ENCODE assay signal across 1 cellular context in the genomic region with DNA sequence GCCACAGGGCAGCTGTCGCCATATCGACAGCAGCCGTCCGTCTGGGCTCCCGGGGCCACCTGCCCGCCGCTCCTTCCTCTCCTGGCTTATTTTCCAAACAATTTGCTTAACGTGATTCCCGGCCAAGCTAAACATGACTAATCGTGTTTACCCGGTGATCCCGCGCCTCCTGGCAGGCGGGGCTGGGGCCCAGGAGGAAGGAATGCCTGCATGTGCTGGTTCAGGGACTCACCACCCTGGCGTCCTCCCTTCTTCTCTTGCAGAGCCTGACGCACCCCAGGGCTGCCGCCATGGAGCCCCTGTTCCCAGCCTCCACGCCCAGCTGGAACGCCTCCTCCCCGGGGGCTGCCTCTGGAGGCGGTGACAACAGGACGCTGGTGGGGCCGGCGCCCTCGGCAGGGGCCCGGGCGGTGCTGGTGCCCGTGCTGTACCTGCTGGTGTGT.
TF ChIP-seq lines count a peak whose summit lies in the region.

No MANE protein-coding gene starts in this region.

TF ChIP-seq in HepG2, 621 proteins besides CTCF, POLR2A, EP300 and RAD21 (continued from another document and continues in another):
- TF ChIP-seq, protein P1, sequence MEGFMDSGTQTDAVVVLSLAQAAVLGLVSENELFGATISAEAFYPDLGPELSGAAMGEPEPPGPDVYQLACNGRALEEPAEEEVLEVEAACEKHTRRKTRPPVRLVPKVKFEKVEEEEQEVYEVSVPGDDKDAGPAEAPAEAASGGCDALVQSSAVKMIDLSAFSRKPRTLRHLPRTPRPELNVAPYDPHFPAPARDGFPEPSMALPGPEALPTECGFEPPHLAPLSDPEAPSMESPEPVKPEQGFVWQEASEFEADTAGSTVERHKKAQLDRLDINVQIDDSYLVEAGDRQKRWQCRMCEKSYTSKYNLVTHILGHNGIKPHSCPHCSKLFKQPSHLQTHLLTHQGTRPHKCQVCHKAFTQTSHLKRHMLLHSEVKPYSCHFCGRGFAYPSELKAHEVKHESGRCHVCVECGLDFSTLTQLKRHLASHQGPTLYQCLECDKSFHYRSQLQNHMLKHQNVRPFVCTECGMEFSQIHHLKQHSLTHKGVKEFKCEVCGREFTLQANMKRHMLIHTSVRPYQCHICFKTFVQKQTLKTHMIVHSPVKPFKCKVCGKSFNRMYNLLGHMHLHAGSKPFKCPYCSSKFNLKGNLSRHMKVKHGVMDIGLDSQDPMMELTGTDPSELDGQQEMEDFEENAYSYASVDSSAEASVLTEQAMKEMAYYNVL (CRISPR knock-in tag; IDR thresholded peaks at IDR 0.05; ENCODE audit: borderline replicate concordance): peak; percentile 83; the same call in 1 of the 2 replicates
- TF ChIP-seq ZFY (CRISPR knock-in tag; IDR thresholded peaks at IDR 0.05): peak; percentile 64
- peak in 1 of 2 experiments; percentile 57; a peak in 1 of 4 replicates for TF ChIP-seq NR2F1 (CRISPR knock-in tag; IDR thresholded peaks at IDR 0.05)
- TF ChIP-seq NCOA5 (CRISPR knock-in tag; IDR thresholded peaks at IDR 0.05): 0 out of 2 replicates have a peak, but pooled peaks have one; percentile 33
- TF ChIP-seq, protein P2, sequence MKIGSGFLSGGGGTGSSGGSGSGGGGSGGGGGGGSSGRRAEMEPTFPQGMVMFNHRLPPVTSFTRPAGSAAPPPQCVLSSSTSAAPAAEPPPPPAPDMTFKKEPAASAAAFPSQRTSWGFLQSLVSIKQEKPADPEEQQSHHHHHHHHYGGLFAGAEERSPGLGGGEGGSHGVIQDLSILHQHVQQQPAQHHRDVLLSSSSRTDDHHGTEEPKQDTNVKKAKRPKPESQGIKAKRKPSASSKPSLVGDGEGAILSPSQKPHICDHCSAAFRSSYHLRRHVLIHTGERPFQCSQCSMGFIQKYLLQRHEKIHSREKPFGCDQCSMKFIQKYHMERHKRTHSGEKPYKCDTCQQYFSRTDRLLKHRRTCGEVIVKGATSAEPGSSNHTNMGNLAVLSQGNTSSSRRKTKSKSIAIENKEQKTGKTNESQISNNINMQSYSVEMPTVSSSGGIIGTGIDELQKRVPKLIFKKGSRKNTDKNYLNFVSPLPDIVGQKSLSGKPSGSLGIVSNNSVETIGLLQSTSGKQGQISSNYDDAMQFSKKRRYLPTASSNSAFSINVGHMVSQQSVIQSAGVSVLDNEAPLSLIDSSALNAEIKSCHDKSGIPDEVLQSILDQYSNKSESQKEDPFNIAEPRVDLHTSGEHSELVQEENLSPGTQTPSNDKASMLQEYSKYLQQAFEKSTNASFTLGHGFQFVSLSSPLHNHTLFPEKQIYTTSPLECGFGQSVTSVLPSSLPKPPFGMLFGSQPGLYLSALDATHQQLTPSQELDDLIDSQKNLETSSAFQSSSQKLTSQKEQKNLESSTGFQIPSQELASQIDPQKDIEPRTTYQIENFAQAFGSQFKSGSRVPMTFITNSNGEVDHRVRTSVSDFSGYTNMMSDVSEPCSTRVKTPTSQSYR (CRISPR knock-in tag; IDR thresholded peaks at IDR 0.05; ENCODE audit: borderline replicate concordance): peak; percentile 28; the same call in 1 of the 2 replicates
- TF ChIP-seq, protein P3, sequence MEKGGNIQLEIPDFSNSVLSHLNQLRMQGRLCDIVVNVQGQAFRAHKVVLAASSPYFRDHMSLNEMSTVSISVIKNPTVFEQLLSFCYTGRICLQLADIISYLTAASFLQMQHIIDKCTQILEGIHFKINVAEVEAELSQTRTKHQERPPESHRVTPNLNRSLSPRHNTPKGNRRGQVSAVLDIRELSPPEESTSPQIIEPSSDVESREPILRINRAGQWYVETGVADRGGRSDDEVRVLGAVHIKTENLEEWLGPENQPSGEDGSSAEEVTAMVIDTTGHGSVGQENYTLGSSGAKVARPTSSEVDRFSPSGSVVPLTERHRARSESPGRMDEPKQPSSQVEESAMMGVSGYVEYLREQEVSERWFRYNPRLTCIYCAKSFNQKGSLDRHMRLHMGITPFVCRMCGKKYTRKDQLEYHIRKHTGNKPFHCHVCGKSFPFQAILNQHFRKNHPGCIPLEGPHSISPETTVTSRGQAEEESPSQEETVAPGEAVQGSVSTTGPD (CRISPR knock-in tag; IDR thresholded peaks at IDR 0.05): 0 out of 2 replicates have a peak, but pooled peaks have one; percentile 58
- TF ChIP-seq ZNF160 (CRISPR knock-in tag; IDR thresholded peaks at IDR 0.05): no peak
- TF ChIP-seq ZNF557 (CRISPR knock-in tag; IDR thresholded peaks at IDR 0.05): 0 out of 2 replicates have a peak, but pooled peaks have one; percentile 51
- no peak for TF ChIP-seq NR3C1 (CRISPR knock-in tag; IDR thresholded peaks at IDR 0.05)
- TF ChIP-seq, protein P4, sequence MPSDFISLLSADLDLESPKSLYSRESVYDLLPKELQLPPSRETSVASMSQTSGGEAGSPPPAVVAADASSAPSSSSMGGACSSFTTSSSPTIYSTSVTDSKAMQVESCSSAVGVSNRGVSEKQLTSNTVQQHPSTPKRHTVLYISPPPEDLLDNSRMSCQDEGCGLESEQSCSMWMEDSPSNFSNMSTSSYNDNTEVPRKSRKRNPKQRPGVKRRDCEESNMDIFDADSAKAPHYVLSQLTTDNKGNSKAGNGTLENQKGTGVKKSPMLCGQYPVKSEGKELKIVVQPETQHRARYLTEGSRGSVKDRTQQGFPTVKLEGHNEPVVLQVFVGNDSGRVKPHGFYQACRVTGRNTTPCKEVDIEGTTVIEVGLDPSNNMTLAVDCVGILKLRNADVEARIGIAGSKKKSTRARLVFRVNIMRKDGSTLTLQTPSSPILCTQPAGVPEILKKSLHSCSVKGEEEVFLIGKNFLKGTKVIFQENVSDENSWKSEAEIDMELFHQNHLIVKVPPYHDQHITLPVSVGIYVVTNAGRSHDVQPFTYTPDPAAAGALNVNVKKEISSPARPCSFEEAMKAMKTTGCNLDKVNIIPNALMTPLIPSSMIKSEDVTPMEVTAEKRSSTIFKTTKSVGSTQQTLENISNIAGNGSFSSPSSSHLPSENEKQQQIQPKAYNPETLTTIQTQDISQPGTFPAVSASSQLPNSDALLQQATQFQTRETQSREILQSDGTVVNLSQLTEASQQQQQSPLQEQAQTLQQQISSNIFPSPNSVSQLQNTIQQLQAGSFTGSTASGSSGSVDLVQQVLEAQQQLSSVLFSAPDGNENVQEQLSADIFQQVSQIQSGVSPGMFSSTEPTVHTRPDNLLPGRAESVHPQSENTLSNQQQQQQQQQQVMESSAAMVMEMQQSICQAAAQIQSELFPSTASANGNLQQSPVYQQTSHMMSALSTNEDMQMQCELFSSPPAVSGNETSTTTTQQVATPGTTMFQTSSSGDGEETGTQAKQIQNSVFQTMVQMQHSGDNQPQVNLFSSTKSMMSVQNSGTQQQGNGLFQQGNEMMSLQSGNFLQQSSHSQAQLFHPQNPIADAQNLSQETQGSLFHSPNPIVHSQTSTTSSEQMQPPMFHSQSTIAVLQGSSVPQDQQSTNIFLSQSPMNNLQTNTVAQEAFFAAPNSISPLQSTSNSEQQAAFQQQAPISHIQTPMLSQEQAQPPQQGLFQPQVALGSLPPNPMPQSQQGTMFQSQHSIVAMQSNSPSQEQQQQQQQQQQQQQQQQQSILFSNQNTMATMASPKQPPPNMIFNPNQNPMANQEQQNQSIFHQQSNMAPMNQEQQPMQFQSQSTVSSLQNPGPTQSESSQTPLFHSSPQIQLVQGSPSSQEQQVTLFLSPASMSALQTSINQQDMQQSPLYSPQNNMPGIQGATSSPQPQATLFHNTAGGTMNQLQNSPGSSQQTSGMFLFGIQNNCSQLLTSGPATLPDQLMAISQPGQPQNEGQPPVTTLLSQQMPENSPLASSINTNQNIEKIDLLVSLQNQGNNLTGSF (CRISPR knock-in tag; IDR thresholded peaks at IDR 0.05): 0 out of 2 replicates have a peak, but pooled peaks have one; percentile 71
- no peak for TF ChIP-seq ZFP90 (CRISPR knock-in tag; IDR thresholded peaks at IDR 0.05; ENCODE audit: borderline replicate concordance)
- TF ChIP-seq, protein P5, sequence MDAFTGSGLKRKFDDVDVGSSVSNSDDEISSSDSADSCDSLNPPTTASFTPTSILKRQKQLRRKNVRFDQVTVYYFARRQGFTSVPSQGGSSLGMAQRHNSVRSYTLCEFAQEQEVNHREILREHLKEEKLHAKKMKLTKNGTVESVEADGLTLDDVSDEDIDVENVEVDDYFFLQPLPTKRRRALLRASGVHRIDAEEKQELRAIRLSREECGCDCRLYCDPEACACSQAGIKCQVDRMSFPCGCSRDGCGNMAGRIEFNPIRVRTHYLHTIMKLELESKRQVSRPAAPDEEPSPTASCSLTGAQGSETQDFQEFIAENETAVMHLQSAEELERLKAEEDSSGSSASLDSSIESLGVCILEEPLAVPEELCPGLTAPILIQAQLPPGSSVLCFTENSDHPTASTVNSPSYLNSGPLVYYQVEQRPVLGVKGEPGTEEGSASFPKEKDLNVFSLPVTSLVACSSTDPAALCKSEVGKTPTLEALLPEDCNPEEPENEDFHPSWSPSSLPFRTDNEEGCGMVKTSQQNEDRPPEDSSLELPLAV (CRISPR knock-in tag; conservative IDR thresholded peaks at IDR 0.05; ENCODE audit: low read depth): no peak
- peak; percentile 97 for TF ChIP-seq HMG20B (CRISPR knock-in tag; conservative IDR thresholded peaks at IDR 0.05)
- TF ChIP-seq ATF1 (CRISPR knock-in tag; IDR thresholded peaks at IDR 0.05): no peak
- peak; percentile 61 for TF ChIP-seq GATAD1 (CRISPR knock-in tag; IDR thresholded peaks at IDR 0.05)
- no peak for TF ChIP-seq ZSCAN29 (CRISPR knock-in tag; conservative IDR thresholded peaks at IDR 0.05)
- no peak for TF ChIP-seq PLRG1 (conservative IDR thresholded peaks at IDR 0.05)
- TF ChIP-seq ZNF598 (CRISPR knock-in tag; IDR thresholded peaks at IDR 0.05; ENCODE audit: borderline replicate concordance): no peak
- peak; percentile 94 for TF ChIP-seq RARA (CRISPR knock-in tag; IDR thresholded peaks at IDR 0.05)
- TF ChIP-seq FOSL2 (CRISPR knock-in tag; IDR thresholded peaks at IDR 0.05): peak; percentile 99
- peak; percentile 52; the same call in 1 of the 2 replicates for TF ChIP-seq ZBTB42 (CRISPR knock-in tag; IDR thresholded peaks at IDR 0.05)
- TF ChIP-seq, protein P6, sequence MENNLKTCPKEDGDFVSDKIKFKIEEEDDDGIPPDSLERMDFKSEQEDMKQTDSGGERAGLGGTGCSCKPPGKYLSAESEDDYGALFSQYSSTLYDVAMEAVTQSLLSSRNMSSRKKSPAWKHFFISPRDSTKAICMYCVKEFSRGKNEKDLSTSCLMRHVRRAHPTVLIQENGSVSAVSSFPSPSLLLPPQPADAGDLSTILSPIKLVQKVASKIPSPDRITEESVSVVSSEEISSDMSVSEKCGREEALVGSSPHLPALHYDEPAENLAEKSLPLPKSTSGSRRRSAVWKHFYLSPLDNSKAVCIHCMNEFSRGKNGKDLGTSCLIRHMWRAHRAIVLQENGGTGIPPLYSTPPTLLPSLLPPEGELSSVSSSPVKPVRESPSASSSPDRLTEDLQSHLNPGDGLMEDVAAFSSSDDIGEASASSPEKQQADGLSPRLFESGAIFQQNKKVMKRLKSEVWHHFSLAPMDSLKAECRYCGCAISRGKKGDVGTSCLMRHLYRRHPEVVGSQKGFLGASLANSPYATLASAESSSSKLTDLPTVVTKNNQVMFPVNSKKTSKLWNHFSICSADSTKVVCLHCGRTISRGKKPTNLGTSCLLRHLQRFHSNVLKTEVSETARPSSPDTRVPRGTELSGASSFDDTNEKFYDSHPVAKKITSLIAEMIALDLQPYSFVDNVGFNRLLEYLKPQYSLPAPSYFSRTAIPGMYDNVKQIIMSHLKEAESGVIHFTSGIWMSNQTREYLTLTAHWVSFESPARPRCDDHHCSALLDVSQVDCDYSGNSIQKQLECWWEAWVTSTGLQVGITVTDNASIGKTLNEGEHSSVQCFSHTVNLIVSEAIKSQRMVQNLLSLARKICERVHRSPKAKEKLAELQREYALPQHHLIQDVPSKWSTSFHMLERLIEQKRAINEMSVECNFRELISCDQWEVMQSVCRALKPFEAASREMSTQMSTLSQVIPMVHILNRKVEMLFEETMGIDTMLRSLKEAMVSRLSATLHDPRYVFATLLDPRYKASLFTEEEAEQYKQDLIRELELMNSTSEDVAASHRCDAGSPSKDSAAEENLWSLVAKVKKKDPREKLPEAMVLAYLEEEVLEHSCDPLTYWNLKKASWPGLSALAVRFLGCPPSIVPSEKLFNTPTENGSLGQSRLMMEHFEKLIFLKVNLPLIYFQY (CRISPR knock-in tag; IDR thresholded peaks at IDR 0.05; ENCODE audit: borderline replicate concordance): peak; percentile 70; the same call in 1 of the 2 replicates
- TF ChIP-seq, protein P7, sequence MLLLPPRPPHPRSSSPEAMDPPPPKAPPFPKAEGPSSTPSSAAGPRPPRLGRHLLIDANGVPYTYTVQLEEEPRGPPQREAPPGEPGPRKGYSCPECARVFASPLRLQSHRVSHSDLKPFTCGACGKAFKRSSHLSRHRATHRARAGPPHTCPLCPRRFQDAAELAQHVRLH (CRISPR knock-in tag; IDR thresholded peaks at IDR 0.05; ENCODE audit: borderline replicate concordance, low read depth): peak; percentile 81
- 0 out of 2 replicates have a peak, but pooled peaks have one; percentile 50 for TF ChIP-seq ZNF652 (CRISPR knock-in tag; IDR thresholded peaks at IDR 0.05; ENCODE audit: borderline replicate concordance, low read depth)
- peak; percentile 40; the same call in 1 of the 2 replicates for TF ChIP-seq ELF4 (CRISPR knock-in tag; IDR thresholded peaks at IDR 0.05; ENCODE audit: borderline replicate concordance)
- no peak for TF ChIP-seq SCMH1 (CRISPR knock-in tag; IDR thresholded peaks at IDR 0.05; ENCODE audit: borderline replicate concordance)
- TF ChIP-seq, protein P8, sequence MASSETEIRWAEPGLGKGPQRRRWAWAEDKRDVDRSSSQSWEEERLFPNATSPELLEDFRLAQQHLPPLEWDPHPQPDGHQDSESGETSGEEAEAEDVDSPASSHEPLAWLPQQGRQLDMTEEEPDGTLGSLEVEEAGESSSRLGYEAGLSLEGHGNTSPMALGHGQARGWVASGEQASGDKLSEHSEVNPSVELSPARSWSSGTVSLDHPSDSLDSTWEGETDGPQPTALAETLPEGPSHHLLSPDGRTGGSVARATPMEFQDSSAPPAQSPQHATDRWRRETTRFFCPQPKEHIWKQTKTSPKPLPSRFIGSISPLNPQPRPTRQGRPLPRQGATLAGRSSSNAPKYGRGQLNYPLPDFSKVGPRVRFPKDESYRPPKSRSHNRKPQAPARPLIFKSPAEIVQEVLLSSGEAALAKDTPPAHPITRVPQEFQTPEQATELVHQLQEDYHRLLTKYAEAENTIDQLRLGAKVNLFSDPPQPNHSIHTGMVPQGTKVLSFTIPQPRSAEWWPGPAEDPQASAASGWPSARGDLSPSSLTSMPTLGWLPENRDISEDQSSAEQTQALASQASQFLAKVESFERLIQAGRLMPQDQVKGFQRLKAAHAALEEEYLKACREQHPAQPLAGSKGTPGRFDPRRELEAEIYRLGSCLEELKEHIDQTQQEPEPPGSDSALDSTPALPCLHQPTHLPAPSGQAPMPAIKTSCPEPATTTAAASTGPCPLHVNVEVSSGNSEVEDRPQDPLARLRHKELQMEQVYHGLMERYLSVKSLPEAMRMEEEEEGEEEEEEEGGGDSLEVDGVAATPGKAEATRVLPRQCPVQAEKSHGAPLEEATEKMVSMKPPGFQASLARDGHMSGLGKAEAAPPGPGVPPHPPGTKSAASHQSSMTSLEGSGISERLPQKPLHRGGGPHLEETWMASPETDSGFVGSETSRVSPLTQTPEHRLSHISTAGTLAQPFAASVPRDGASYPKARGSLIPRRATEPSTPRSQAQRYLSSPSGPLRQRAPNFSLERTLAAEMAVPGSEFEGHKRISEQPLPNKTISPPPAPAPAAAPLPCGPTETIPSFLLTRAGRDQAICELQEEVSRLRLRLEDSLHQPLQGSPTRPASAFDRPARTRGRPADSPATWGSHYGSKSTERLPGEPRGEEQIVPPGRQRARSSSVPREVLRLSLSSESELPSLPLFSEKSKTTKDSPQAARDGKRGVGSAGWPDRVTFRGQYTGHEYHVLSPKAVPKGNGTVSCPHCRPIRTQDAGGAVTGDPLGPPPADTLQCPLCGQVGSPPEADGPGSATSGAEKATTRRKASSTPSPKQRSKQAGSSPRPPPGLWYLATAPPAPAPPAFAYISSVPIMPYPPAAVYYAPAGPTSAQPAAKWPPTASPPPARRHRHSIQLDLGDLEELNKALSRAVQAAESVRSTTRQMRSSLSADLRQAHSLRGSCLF (CRISPR knock-in tag; IDR thresholded peaks at IDR 0.05; ENCODE audit: borderline replicate concordance): 0 out of 2 replicates have a peak, but pooled peaks have one; percentile 58
- TF ChIP-seq ZNF263 (CRISPR knock-in tag; IDR thresholded peaks at IDR 0.05): peak; percentile 94
- no peak for TF ChIP-seq ZNF510 (CRISPR knock-in tag; IDR thresholded peaks at IDR 0.05; ENCODE audit: low read depth)
- no peak for TF ChIP-seq ZNF713 (CRISPR knock-in tag; IDR thresholded peaks at IDR 0.05)
